In the genomic region with DNA sequence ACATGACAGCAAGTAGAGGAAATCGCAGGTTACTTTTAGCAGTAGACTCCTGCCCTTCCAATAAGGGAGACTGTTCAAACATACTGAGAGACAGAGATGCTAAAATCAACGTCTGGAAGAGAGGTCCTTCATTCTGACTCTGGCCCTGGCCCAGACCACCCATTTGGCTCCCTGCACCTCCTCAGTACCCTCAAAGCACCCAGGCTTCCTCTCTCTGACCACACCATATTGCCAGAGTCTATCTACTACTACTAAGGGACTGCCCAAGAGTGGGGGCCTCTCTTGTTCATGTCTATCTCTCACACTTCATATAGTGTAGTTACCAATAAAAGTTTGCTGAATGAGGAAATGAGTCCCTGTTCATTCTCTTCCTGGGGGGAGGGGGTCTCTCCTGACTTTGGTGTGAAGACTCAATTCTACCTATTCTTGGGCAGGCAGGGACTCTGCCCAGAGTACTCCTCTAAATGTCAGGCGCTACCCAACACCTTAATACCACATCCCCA, we compare ENCODE assay signal across 8 cellular contexts. TPM values are rescaled to one million over a fixed set of nuclear protein-coding genes. Genes with fewer than 3 reads are reported as not detected.
DNase-seq lines count a peak whose midpoint lies in the region; ATAC-seq and TF ChIP-seq lines count a peak whose summit lies in the region.

No MANE protein-coding gene starts in this region.

- peak overlapping the region; percentile 61 for H3K4me3 Mint-ChIP-seq in activated CD4-positive, alpha-beta T cell treated with anti-CD3 and anti-CD28 coated beads for 36 hours

- no peak for ATAC-seq in activated CD4-positive, alpha-beta T cell treated with anti-CD3 and anti-CD28 coated beads for 36 hours
- no peak for ATAC-seq in RWPE2 (ENCODE audit: low read depth)
- ATAC-seq in HG03280 (IDR thresholded peaks at IDR 0.05; ENCODE audit: unreplicated experiment) = no peak

- no peaks in the 10 kb centered on the region for H3K27me3 ChIP-seq in RWPE2 (ENCODE audit: insufficient read depth, poor library complexity, severe bottlenecking)
- H3K27me3 ChIP-seq in layer of hippocampus (ENCODE audit: control insufficient read depth, insufficient read depth, low read length) = no peaks in the 10 kb centered on the region
- no peaks in the 10 kb centered on the region for H3K27me3 ChIP-seq in thymus (ENCODE audit: control insufficient read depth, insufficient read depth)

- intact Hi-C loops in activated CD4-positive, alpha-beta T cell treated with anti-CD3 and anti-CD28 coated beads for 36 hours (cut with DNase I, micrococcal nuclease) = loop anchor here (1.0 to 2.0 kb wide), 3 partner anchors 9 to 288 kb away; a partner anchor contains a TSS

- no peaks in the 10 kb centered on the region for H3K9me3 Mint-ChIP-seq in activated CD4-positive, alpha-beta T cell treated with anti-CD3 and anti-CD28 coated beads for 36 hours (ENCODE audit: low read depth)

- no peaks in the 10 kb centered on the region for H3K27me3 Mint-ChIP-seq in activated CD4-positive, alpha-beta T cell treated with anti-CD3 and anti-CD28 coated beads for 36 hours

- CTCF ChIA-PET in activated CD4-positive, alpha-beta T cell treated with anti-CD3 and anti-CD28 coated beads for 36 hours (lab: Charles Lee) = interaction anchor here (1.3 to 1.4 kb wide), 2 partner anchors 9 to 13 kb away, joined by 3 to 6 read pairs; a partner anchor contains a TSS

- H3K4me1 ChIP-seq in RWPE2 (ENCODE audit: insufficient read depth, poor library complexity, severe bottlenecking) = peaks cover 85% of the 10 kb centered on the region
- H3K4me1 ChIP-seq in thymus (ENCODE audit: control insufficient read depth, insufficient read depth, low read length) = peaks cover 57% of the 10 kb centered on the region

- H3K36me3 Mint-ChIP-seq in activated CD4-positive, alpha-beta T cell treated with anti-CD3 and anti-CD28 coated beads for 36 hours (ENCODE audit: low read depth) = peaks cover 13% of the 10 kb centered on the region

- 64% methylated on average over 3 of the region's 3 CpGs for WGBS in thymus

- TF ChIP-seq CTCF in RWPE2 (IDR thresholded peaks at IDR 0.05; ENCODE audit: poor library complexity, severe bottlenecking) = no peak

- DNase-seq in activated CD4-positive, alpha-beta T cell treated with anti-CD3 and anti-CD28 coated beads for 36 hours = no peak
- no peak for DNase-seq in activated CD4-positive, alpha-beta T cell treated with anti-CD3 and anti-CD28 coated beads, Interleukin-2, amount 50 U/mL, for 1 hour
- DNase-seq in RWPE2 (ENCODE audit: low spot score) = no peak
- no peak for DNase-seq in GDM1 (lab: John Stamatoyannopoulos, UW)
- DNase-seq in hypothalamus (lab: John Stamatoyannopoulos, UW) = no peak

- POLR2A ChIA-PET in activated CD4-positive, alpha-beta T cell treated with anti-CD3 and anti-CD28 coated beads for 36 hours (lab: Charles Lee) = interaction anchor here (0.7 to 1.3 kb wide), 3 partner anchors 32 to 586 kb away, joined by 3 to 4 read pairs (median 3); a partner anchor contains a TSS

- H3K27ac ChIP-seq in RWPE2 (ENCODE audit: poor library complexity, severe bottlenecking) (peak overlapping the region; percentile 99), layer of hippocampus (ENCODE audit: low read depth, low read length) (peak overlapping the region; percentile 77), thymus (ENCODE audit: low read depth) (peak overlapping the region; percentile 86)

- peaks cover 92% of the 10 kb centered on the region for H3K4me1 Mint-ChIP-seq in activated CD4-positive, alpha-beta T cell treated with anti-CD3 and anti-CD28 coated beads for 36 hours

- H3K36me3 ChIP-seq in RWPE2 (ENCODE audit: low read depth) (peaks cover 6% of the 10 kb centered on the region), thymus (ENCODE audit: control insufficient read depth, insufficient read depth) (no peaks in the 10 kb centered on the region)

- H3K4me3 ChIP-seq in RWPE2 (ENCODE audit: severe bottlenecking) = no peak overlapping the region
- no peak overlapping the region for H3K4me3 ChIP-seq in thymus (ENCODE audit: low read length)

- peak overlapping the region; percentile 94 for H3K27ac Mint-ChIP-seq in activated CD4-positive, alpha-beta T cell treated with anti-CD3 and anti-CD28 coated beads for 36 hours

- no peaks in the 10 kb centered on the region for H3K9me3 ChIP-seq in RWPE2 (ENCODE audit: severe bottlenecking)
- no peaks in the 10 kb centered on the region for H3K9me3 ChIP-seq in thymus (ENCODE audit: control insufficient read depth)

RNA-seq across cellular contexts. Expression of a gene that starts 8.5 kb away (rescaled TPM):
- total RNA-seq in activated CD4-positive, alpha-beta T cell treated with anti-CD3 and anti-CD28 coated beads for 36 hours = 10 to 100 TPM; 44.5 to 47.1 TPM
- polyA plus RNA-seq in thymus = 37.1 TPM
